In genomic region chr4:2786794-2787229, GRCh38 we compare ENCODE assay signal across 9 cellular contexts. TPM values are rescaled to one million over a fixed set of nuclear protein-coding genes. Genes with fewer than 3 reads are reported as not detected.
DNase-seq lines count a peak whose midpoint lies in the region; ATAC-seq and TF ChIP-seq lines count a peak whose summit lies in the region.
"Had no signal": no experiment of that assay in that cellular context is flagged by ENCODE, and none has a peak within 500 bp of the region (broad histone marks: within the 10 kb centered on the region; RNA-seq: fewer than 3 reads in every experiment).

No MANE protein-coding gene starts in this region.

- H4K20me1 ChIP-seq in PC-9 (ENCODE audit: insufficient read depth), result no peaks in the 10 kb centered on the region

- no peaks in the 10 kb centered on the region for H3K79me2 ChIP-seq in PC-9 (ENCODE audit: low read depth)

- H3K27me3 ChIP-seq in H7 (ENCODE audit: control insufficient read depth, insufficient read depth, low read length), result no peaks in the 10 kb centered on the region; the same call in 1 of the 2 replicates
- no peaks in the 10 kb centered on the region for H3K27me3 ChIP-seq in PC-9 (ENCODE audit: insufficient read depth, low read depth)
- H3K27me3 ChIP-seq: ovary had no signal

- H3K4me3 ChIP-seq in H7 (ENCODE audit: insufficient read depth, low read depth, low read length), result no peak overlapping the region
- no peak overlapping the region for H3K4me3 ChIP-seq in PC-9
- H3K4me3 ChIP-seq: ovary had no signal

- no peaks in the 10 kb centered on the region for H3K9me2 ChIP-seq in PC-9 (ENCODE audit: insufficient read depth)

- H3K36me3 ChIP-seq in H7 (replicated peaks; ENCODE audit: control insufficient read depth, insufficient read depth, low read length) (no peaks in the 10 kb centered on the region), PC-9 (ENCODE audit: low read depth) (no peaks in the 10 kb centered on the region)
- H3K36me3 ChIP-seq: ovary had no signal

- H3K36me3 Mint-ChIP-seq in activated T-cell treated with anti-CD3 and anti-CD28 coated beads, Interleukin-2, amount 50 U/mL, for 24 hours (ENCODE audit: low read depth), result no peaks in the 10 kb centered on the region

- H3K27me3 Mint-ChIP-seq in activated T-cell treated with anti-CD3 and anti-CD28 coated beads, Interleukin-2, amount 50 U/mL, for 24 hours, result no peaks in the 10 kb centered on the region
- H3K27me3 Mint-ChIP-seq in stimulated activated naive CD8-positive, alpha-beta T cell treated with anti-CD3 and anti-CD28 coated beads, Interleukin-15, amount 100 ng/mL, for 72 hours, result no peaks in the 10 kb centered on the region

- H3K4me2 ChIP-seq in PC-9, result no peak overlapping the region

- intact Hi-C loops in PC-9 (cut with micrococcal nuclease; ENCODE audit: unreplicated experiment), result no loop called here

- DNase-seq in activated T-cell treated with anti-CD3 and anti-CD28 coated beads, Interleukin-2, amount 50 U/mL, for 24 hours, result peak; percentile 63
- no peak for DNase-seq in activated T-cell treated with anti-CD3 and anti-CD28 coated beads for 4 hours
- no peak for DNase-seq in caudate nucleus (lab: John Stamatoyannopoulos, UW)
- DNase-seq in stimulated activated naive CD8-positive, alpha-beta T cell treated with anti-CD3 and anti-CD28 coated beads, Interleukin-15, amount 100 ng/mL, for 72 hours, result peak in 1 of 2 donors; percentile 38
- DNase-seq in H7, result no peak
- DNase-seq in PC-9, result no peak
- DNase-seq in NK-92 (lab: John Stamatoyannopoulos, UW; ENCODE audit: unreplicated experiment), result no peak

- H3F3A ChIP-seq in PC-9 (ENCODE audit: insufficient read depth, low read depth), result no peaks in the 10 kb centered on the region; the same call in 1 of the 2 replicates

- H3K27ac Mint-ChIP-seq in activated T-cell treated with anti-CD3 and anti-CD28 coated beads, Interleukin-2, amount 50 U/mL, for 24 hours, result peak overlapping the region; percentile 95
- H3K27ac Mint-ChIP-seq in stimulated activated naive CD8-positive, alpha-beta T cell treated with anti-CD3 and anti-CD28 coated beads, Interleukin-15, amount 100 ng/mL, for 72 hours, result peak overlapping the region; percentile 97 to 99

- POLR2A ChIA-PET in PC-9 (lab: Charles Lee; ENCODE audit: unreplicated experiment), result no interaction called here

- TF ChIP-seq CTCF in PC-9 (conservative IDR thresholded peaks at IDR 0.05), result no peak

- CTCF ChIA-PET in PC-9 (lab: Charles Lee), result no interaction called here

- peaks cover 67% of the 10 kb centered on the region for H3K4me1 Mint-ChIP-seq in activated T-cell treated with anti-CD3 and anti-CD28 coated beads, Interleukin-2, amount 50 U/mL, for 24 hours (ENCODE audit: low read depth)
- H3K4me1 Mint-ChIP-seq in stimulated activated naive CD8-positive, alpha-beta T cell treated with anti-CD3 and anti-CD28 coated beads, Interleukin-15, amount 100 ng/mL, for 72 hours, result peaks cover 73% of the 10 kb centered on the region

- H2AFZ ChIP-seq in PC-9, result no peak overlapping the region

- peaks cover 17% of the 10 kb centered on the region for H3K9me3 Mint-ChIP-seq in activated T-cell treated with anti-CD3 and anti-CD28 coated beads, Interleukin-2, amount 50 U/mL, for 24 hours
- H3K9me3 Mint-ChIP-seq in stimulated activated naive CD8-positive, alpha-beta T cell treated with anti-CD3 and anti-CD28 coated beads, Interleukin-15, amount 100 ng/mL, for 72 hours, result peaks cover 8 to 32% of the 10 kb centered on the region in 2 donors

- H3K4me3 Mint-ChIP-seq in activated T-cell treated with anti-CD3 and anti-CD28 coated beads, Interleukin-2, amount 50 U/mL, for 24 hours, result peak overlapping the region; percentile 23
- H3K4me3 Mint-ChIP-seq in stimulated activated naive CD8-positive, alpha-beta T cell treated with anti-CD3 and anti-CD28 coated beads, Interleukin-15, amount 100 ng/mL, for 72 hours, result peak overlapping the region; percentile 61 to 78

- BruUV-seq in PC-9 (replicated peaks; lab: Mats Ljungman, UMichigan), result no TSS peak

- peak; percentile 16 for ATAC-seq in HG03565 (IDR thresholded peaks at IDR 0.05; ENCODE audit: unreplicated experiment)
- peak; percentile 22 for ATAC-seq in stimulated activated naive CD8-positive, alpha-beta T cell treated with anti-CD3 and anti-CD28 coated beads, Interleukin-15, amount 100 ng/mL, for 72 hours

- no peaks in the 10 kb centered on the region for H3K9me3 ChIP-seq in PC-9 (ENCODE audit: insufficient read depth, low read depth)
- H3K9me3 ChIP-seq: ovary had no signal

- peak overlapping the region; percentile 21 for H3K27ac ChIP-seq in caudate nucleus (ENCODE audit: low read depth, low read length)
- no peak overlapping the region for H3K27ac ChIP-seq in PC-9
- H3K27ac ChIP-seq: ovary had no signal

- 0 out of 2 replicates have a peak, but pooled peaks cover 7% of the 10 kb centered on the region for H3K4me1 ChIP-seq in PC-9 (replicated peaks; ENCODE audit: insufficient read depth)

RNA-seq across cellular contexts. Expression of gene SH3BP2, which starts 6.1 kb away (rescaled TPM):
- 20.4 and 35.5 TPM in 2 replicates for total RNA-seq in H7 (2014; rRNA removed; shearing (Covaris generic))
- 40.4 and 54.0 TPM in 2 replicates for total RNA-seq in PC-9 (2021)

RNA-seq across cellular contexts. Expression of gene TNIP2, which starts 30.7 kb away (rescaled TPM):
- total RNA-seq in H7 (2014; rRNA removed; shearing (Covaris generic)), result 44.6 and 51.3 TPM in 2 replicates
- 37.1 and 44.8 TPM in 2 replicates for total RNA-seq in PC-9 (2021)

RNA-seq across cellular contexts. Expression of gene ADD1, which starts 56.8 kb away (rescaled TPM):
- total RNA-seq in H7 (2014; rRNA removed; shearing (Covaris generic)), result 201 and 224 TPM in 2 replicates
- total RNA-seq in PC-9 (2021), result 178 and 181 TPM in 2 replicates
